31 cellular contexts compared by ENCODE assay signal in genomic region chr10:110931769-110932381, GRCh38. TPM values are rescaled to one million over a fixed set of nuclear protein-coding genes. Genes with fewer than 3 reads are reported as not detected.
A peak's percentile ranks its signal among the peaks of the same experiment; 100 is the strongest.
DNase-seq lines count a peak whose midpoint lies in the region; ATAC-seq, FAIRE-seq and TF ChIP-seq lines count a peak whose summit lies in the region.
"Had no signal": no experiment of that assay in that cellular context is flagged by ENCODE, and none has a peak within 500 bp of the region (broad histone marks: within the 10 kb centered on the region; RNA-seq: fewer than 3 reads in every experiment).

No MANE protein-coding gene starts in this region.

- H3K4me2 ChIP-seq in mammary epithelial cell (ENCODE audit: insufficient read depth, low read depth, low read length) (peak overlapping the region; percentile 64), GM12878 (ENCODE audit: control insufficient read depth, insufficient read depth) (no peak overlapping the region)

- SMC1A ChIA-PET in GM12878 (lab: Charles Lee; ENCODE audit: uncharacterized antibody, unreplicated experiment), result interaction anchor here (1.0 to 1.2 kb wide), 4 partner anchors 9 to 51 kb away, joined by 3 read pairs; no protein-coding TSS in a partner anchor

- no peak for TF ChIP-seq POLR2A in GM12878 (IDR thresholded peaks at IDR 0.05; ENCODE audit: low read depth, low read length)

- DNase-seq in mammary epithelial cell (no peak), MCF 10A (ENCODE audit: unreplicated experiment) (no peak), GM12878 (ENCODE audit: low read depth, low spot score) (no peak), HUDEP-2 (lab: John Stamatoyannopoulos, UW; ENCODE audit: unreplicated experiment in 76 of 76) (no peak), SJCRH30 (no peak)
- DNase-seq: activated CD4-positive, alpha-beta memory T cell treated with anti-CD3 and anti-CD28 coated beads, Interleukin-2, amount 10 ng/mL, durations not matched to agents 7 days and 5 days; activated CD4-positive, alpha-beta T cell treated with anti-CD3 and anti-CD28 coated beads for 1 hour; activated CD8-positive, alpha-beta memory T cell treated with anti-CD3 and anti-CD28 coated beads, Interleukin-2, amount 50 U/mL, for 4 hours; activated naive CD4-positive, alpha-beta T cell; CD4-positive, alpha-beta T cell; endodermal cell; glutamatergic neuron; Kasumi-1; kidney; lower lobe of right lung; mucosa of descending colon; natural killer cell; NCI-H146; NCI-H446 treated with DMSO at 0.1 percent for 48 hours; NCI-H774; occipital lobe; stimulated activated naive CD4-positive, alpha-beta T cell; T-helper 17 cell had no signal

- POLR2A ChIA-PET in MCF 10A (lab: Yijun Ruan, JAX), result interaction anchor here (1.1 to 2.2 kb wide), 4 partner anchors 10 to 21 kb away, joined by 3 to 5 read pairs (median 4); partner anchors contain the start of genes BBIP1 and SHOC2
- POLR2A ChIA-PET in GM12878 (lab: Charles Lee), result interaction anchor here (1.2 to 1.6 kb wide), 2 partner anchors 14 to 17 kb away, joined by 4 read pairs; no protein-coding TSS in a partner anchor

- H3K9me3 Mint-ChIP-seq in MCF 10A (ENCODE audit: unreplicated experiment), result no peaks in the 10 kb centered on the region
- H3K9me3 Mint-ChIP-seq: activated CD4-positive, alpha-beta memory T cell treated with anti-CD3 and anti-CD28 coated beads, Interleukin-2, amount 10 ng/mL, durations not matched to agents 7 days and 5 days; CD4-positive, alpha-beta T cell; central memory CD8-positive, alpha-beta T cell; endodermal cell; natural killer cell had no signal

- H3K9ac ChIP-seq in mammary epithelial cell (ENCODE audit: insufficient read depth, low read length) (no peak overlapping the region), GM12878 (ENCODE audit: control insufficient read depth, insufficient read depth, low read length) (no peak overlapping the region)

- no peak overlapping the region for H3K27ac Mint-ChIP-seq in MCF 10A (ENCODE audit: low read depth, unreplicated experiment)
- H3K27ac Mint-ChIP-seq: activated CD4-positive, alpha-beta memory T cell treated with anti-CD3 and anti-CD28 coated beads, Interleukin-2, amount 10 ng/mL, durations not matched to agents 7 days and 5 days; CD4-positive, alpha-beta T cell; endodermal cell; natural killer cell; T-helper 17 cell had no signal

- H3K27me3 ChIP-seq in mammary epithelial cell (ENCODE audit: insufficient read depth, low read length), result no peaks in the 10 kb centered on the region
- H3K27me3 ChIP-seq in GM12878 (replicated peaks in 1 of 2; ENCODE audit: control insufficient read depth in 2 of 2, insufficient read depth in 2 of 2, low read length in 1 of 2), result no peaks in the 10 kb centered on the region
- H3K27me3 ChIP-seq in SJCRH30, result no peaks in the 10 kb centered on the region

- H3K79me2 ChIP-seq in mammary epithelial cell (ENCODE audit: insufficient read depth, low read length) (peaks cover 93% of the 10 kb centered on the region), GM12878 (ENCODE audit: control insufficient read depth, insufficient read depth, low read length) (peaks cover 98% of the 10 kb centered on the region)

- H3K4me3 ChIP-seq in mammary epithelial cell (replicated peaks in 1 of 3; ENCODE audit: insufficient read depth in 1 of 3, low read depth in 2 of 3, low read length in 3 of 3), result no peak overlapping the region
- no peak overlapping the region for H3K4me3 ChIP-seq in GM12878
- no peak overlapping the region for H3K4me3 ChIP-seq in SJCRH30
- H3K4me3 ChIP-seq: HAP-1, lower lobe of right lung, mucosa of descending colon, skin epidermis had no signal

- H2AFZ ChIP-seq in mammary epithelial cell (ENCODE audit: low read depth, low read length), result no peak overlapping the region
- H2AFZ ChIP-seq in GM12878 (ENCODE audit: control insufficient read depth, low read depth, low read length), result no peak overlapping the region

- WGBS in mammary epithelial cell (ENCODE audit: low coverage, missing lambda C conversion rate), result 100% methylated on average over 1 of the region's 1 CpG
- 0% methylated on average over 1 of the region's 1 CpG for WGBS in GM12878 (ENCODE audit: insufficient coverage, insufficient replicate concordance, low lambda C conversion rate, missing lambda C conversion rate)

- FAIRE-seq in GM12878 (lab: Jason Lieb, UNC) (no peak), islet of Langerhans (lab: Jason Lieb, UNC) (peak; percentile 55)
- FAIRE-seq: GM18507 had no signal

- H3K9me3 ChIP-seq in mammary epithelial cell (replicated peaks; ENCODE audit: insufficient read depth, low read length), result no peaks in the 10 kb centered on the region
- H3K9me3 ChIP-seq in GM12878 (replicated peaks; ENCODE audit: control insufficient read depth, insufficient read depth, low read length), result peaks cover 4% of the 10 kb centered on the region
- no peaks in the 10 kb centered on the region for H3K9me3 ChIP-seq in SJCRH30 (replicated peaks)
- H3K9me3 ChIP-seq: HAP-1, lower lobe of right lung, mucosa of descending colon had no signal

- no peak overlapping the region for H3K4me3 Mint-ChIP-seq in MCF 10A (ENCODE audit: unreplicated experiment)
- H3K4me3 Mint-ChIP-seq: activated CD4-positive, alpha-beta memory T cell treated with anti-CD3 and anti-CD28 coated beads, Interleukin-2, amount 10 ng/mL, durations not matched to agents 7 days and 5 days; CD4-positive, alpha-beta T cell; central memory CD8-positive, alpha-beta T cell; endodermal cell; natural killer cell had no signal

- H3K4me1 ChIP-seq in mammary epithelial cell (ENCODE audit: insufficient read depth, low read length), result peaks cover 16% of the 10 kb centered on the region
- peaks cover 18% of the 10 kb centered on the region for H3K4me1 ChIP-seq in GM12878 (ENCODE audit: control insufficient read depth, insufficient read depth, low read length)
- no peaks in the 10 kb centered on the region for H3K4me1 ChIP-seq in SJCRH30
- H3K4me1 ChIP-seq: HAP-1 had no signal

- peaks cover 8% of the 10 kb centered on the region for H3K36me3 Mint-ChIP-seq in MCF 10A (ENCODE audit: insufficient read depth, unreplicated experiment)
- H3K36me3 Mint-ChIP-seq: natural killer cell had no signal

- H3K4me1 Mint-ChIP-seq in MCF 10A (ENCODE audit: insufficient read depth, unreplicated experiment), result no peaks in the 10 kb centered on the region

- intact Hi-C loops in mammary epithelial cell (cut with micrococcal nuclease) (no loop called here), MCF 10A (cut with micrococcal nuclease) (no loop called here), GM12878 (cut with micrococcal nuclease; ENCODE audit: unreplicated experiment) (no loop called here)

- dilution Hi-C loops in mammary epithelial cell (cut with HindIII; ENCODE audit: low sequenced_read_pairs), result no loop called here

- H3K27ac ChIP-seq in mammary epithelial cell (ENCODE audit: insufficient read depth, low read depth, low read length) (no peak overlapping the region), GM12878 (ENCODE audit: control insufficient read depth, insufficient read depth) (no peak overlapping the region), SJCRH30 (no peak overlapping the region)
- H3K27ac ChIP-seq: lower lobe of right lung had no signal

- H3K36me3 ChIP-seq in mammary epithelial cell (ENCODE audit: insufficient read depth, low read length) (no peaks in the 10 kb centered on the region), GM12878 (ENCODE audit: control insufficient read depth in 2 of 2, insufficient read depth in 2 of 2, low read length in 1 of 2) (no peaks in the 10 kb centered on the region; a peak in 1 of 4 replicates), SJCRH30 (peaks cover 2% of the 10 kb centered on the region; the same call in 1 of the 2 replicates)
- H3K36me3 ChIP-seq: HAP-1, lower lobe of right lung had no signal

- H3K27me3 Mint-ChIP-seq in MCF 10A (ENCODE audit: insufficient read depth, unreplicated experiment), result no peaks in the 10 kb centered on the region
- H3K27me3 Mint-ChIP-seq: activated CD4-positive, alpha-beta memory T cell treated with anti-CD3 and anti-CD28 coated beads, Interleukin-2, amount 10 ng/mL, durations not matched to agents 7 days and 5 days; CD4-positive, alpha-beta T cell; central memory CD8-positive, alpha-beta T cell; T-helper 17 cell had no signal

- TF ChIP-seq EP300 in GM12878 (IDR thresholded peaks at IDR 0.05; ENCODE audit: borderline replicate concordance in 1 of 2, control insufficient read depth in 1 of 2, low read depth in 2 of 2, low read length in 2 of 2), result no peak

- H4K20me1 ChIP-seq in mammary epithelial cell (ENCODE audit: insufficient read depth, low read length), result no peaks in the 10 kb centered on the region
- no peaks in the 10 kb centered on the region for H4K20me1 ChIP-seq in GM12878 (ENCODE audit: control insufficient read depth, insufficient read depth)

- BruUV-seq in mammary epithelial cell (replicated peaks; lab: Mats Ljungman, UMichigan) (no TSS peak), MCF 10A (replicated peaks; lab: Mats Ljungman, UMichigan) (no TSS peak), GM12878 (replicated peaks; lab: Mats Ljungman, UMichigan) (TSS peak; percentile 29)

- no peak for TF ChIP-seq CTCF in mammary epithelial cell (conservative IDR thresholded peaks at IDR 0.05 in 1 of 2, IDR thresholded peaks at IDR 0.05 in 1 of 2; ENCODE audit: extremely low read depth in 1 of 2, insufficient read depth in 1 of 2, low read depth in 1 of 2, low read length in 2 of 2)
- no peak for TF ChIP-seq CTCF in MCF 10A (IDR thresholded peaks at IDR 0.05; ENCODE audit: unreplicated experiment)
- TF ChIP-seq CTCF in GM12878 (IDR thresholded peaks at IDR 0.05 in 2 of 3, conservative IDR thresholded peaks at IDR 0.05 in 1 of 3; ENCODE audit: control insufficient read depth in 2 of 3, extremely low read depth in 1 of 3, insufficient read depth in 1 of 3, low read depth in 3 of 3, low read length in 3 of 3), result no peak

- no peak for TF ChIP-seq RAD21 in GM12878 (IDR thresholded peaks at IDR 0.05; ENCODE audit: insufficient read depth, low read depth, low read length)

- in situ Hi-C loops in mammary epithelial cell (cut with MboI; ENCODE audit: low sequenced_read_pairs in 2 of 2), result no loop called here
- in situ Hi-C loops in GM12878 (cut with MboI), result no loop called here

- ATAC-seq in GM12878 (peak; percentile 22), HG03457 (IDR thresholded peaks at IDR 0.05; ENCODE audit: unreplicated experiment) (no peak), GM21723 (IDR thresholded peaks at IDR 0.05; ENCODE audit: unreplicated experiment) (no peak)
- ATAC-seq: mucosa of descending colon, natural killer cell, SK-N-SH treated with all-trans-retinoic acid at 6 μM for 48 hours, T-helper 17 cell had no signal

- RAD21 ChIA-PET in GM12878 (lab: Charles Lee; ENCODE audit: unreplicated experiment), result interaction anchor here (0.5 to 1.0 kb wide), 2 partner anchors 13 to 69 kb away, joined by 3 read pairs; partner anchors contain the start of genes BBIP1 and SHOC2

- CTCF ChIA-PET in mammary epithelial cell (lab: Charles Lee; ENCODE audit: low non-redundant PET), result interaction anchor here (0.5 kb wide), 1 partner anchor 13 kb away, joined by 6 read pairs; the partner anchor contains the start of genes BBIP1 and SHOC2
- CTCF ChIA-PET in MCF 10A (lab: Yijun Ruan, JAX), result no interaction called here
- CTCF ChIA-PET in GM12878 (lab: Yijun Ruan, JAX), result interaction anchor here (0.6 to 0.9 kb wide), 2 partner anchors 18 to 186 kb away, joined by 3 to 4 read pairs; no protein-coding TSS in a partner anchor

RNA-seq across cellular contexts. Expression of gene SHOC2, which starts 12.5 kb away (rescaled TPM):
- total RNA-seq in mammary epithelial cell, result 10 to 100 TPM; 51.1 to 59.0 TPM
- polyA plus RNA-seq in mammary epithelial cell, result 11.9 TPM
- 27.4 TPM for polyA minus RNA-seq in mammary epithelial cell
- total RNA-seq in MCF 10A (2022), result 59.8 and 60.6 TPM in 2 replicates
- 83.0 and 89.3 TPM in 2 replicates for total RNA-seq in GM12878 (2013; cell fraction: nucleolus; rRNA removed)
- total RNA-seq in GM12878 (2014; rRNA removed), result 42.6 and 45.6 TPM in 2 replicates
- total RNA-seq in GM12878 (2014; rRNA removed; fragmentation: Illumina TruSeq; extraction: Trizol), result 42.7 and 43.9 TPM in 2 replicates
- total RNA-seq in GM12878 (2021), result 50.7 and 55.1 TPM in 2 replicates
- polyA plus RNA-seq in GM12878 (2011; ENCODE audit: low read depth), result 24.6 TPM
- polyA plus RNA-seq in GM12878 (2011; rRNA removed), result 34.2 and 51.1 TPM in 2 replicates
- 12.6 and 16.9 TPM in 2 replicates for polyA plus RNA-seq in GM12878 (2011; cell fraction: cytosol; rRNA removed)
- 9.5 and 10.9 TPM in 2 replicates for polyA plus RNA-seq in GM12878 (2011; cell fraction: nucleus; rRNA removed)
- polyA plus RNA-seq in GM12878 (2012), result 35.2 and 38.3 TPM in 2 replicates
- polyA plus RNA-seq in GM12878 (2014; fragmentation: Illumina TruSeq; extraction: Trizol), result 50.5 and 60.6 TPM in 2 replicates
- 10 to 100 TPM; 30.2 to 36.2 TPM for polyA plus RNA-seq in GM12878 (2014; fragmentation: Nextera tagmentation; extraction: Ambion mirVana)
- polyA plus RNA-seq in GM12878 (2014; rRNA removed), result 20.8 and 24.8 TPM in 2 replicates
- polyA plus RNA-seq in GM12878 (2016; fragmentation: Nextera tagmentation; extraction: Ambion mirVana), result 10 to 100 TPM; 64.9 to 65.3 TPM
- polyA minus RNA-seq in GM12878 (2011; rRNA and poly(A)+ RNA removed), result 40.1 and 55.3 TPM in 2 replicates
- polyA minus RNA-seq in GM12878 (2011; cell fraction: cytosol; rRNA and poly(A)+ RNA removed), result 23.3 and 29.0 TPM in 2 replicates
- polyA minus RNA-seq in GM12878 (2011; cell fraction: nucleus; rRNA and poly(A)+ RNA removed), result 30.6 and 58.7 TPM in 2 replicates
- total RNA-seq in SJCRH30 (2014; rRNA removed; shearing (Covaris generic)), result 27.1 and 29.0 TPM in 2 replicates

RNA-seq across cellular contexts. Expression of gene BBIP1, which starts 12.9 kb away (rescaled TPM):
- total RNA-seq in mammary epithelial cell (10 to 100 TPM in 1 of 2 donors, 1 to 10 TPM in 1; 9.3 to 25.0 TPM), MCF 10A (2022) (46.9 and 68.7 TPM in 2 replicates), GM12878 (2014; rRNA removed) (13.8 and 19.2 TPM in 2 replicates), GM12878 (2014; rRNA removed; fragmentation: Illumina TruSeq; extraction: Trizol) (25.1 and 26.1 TPM in 2 replicates), GM12878 (2021) (16.4 and 19.1 TPM in 2 replicates)
- polyA plus RNA-seq in mammary epithelial cell (10.1 TPM), GM12878 (2011; rRNA removed) (34.3 and 67.2 TPM in 2 replicates), GM12878 (2014; fragmentation: Illumina TruSeq; extraction: Trizol) (31.9 and 32.6 TPM in 2 replicates), GM12878 (2014; fragmentation: Nextera tagmentation; extraction: Ambion mirVana) (10 to 100 TPM; 34.7 to 40.8 TPM), GM12878 (2014; rRNA removed) (12.6 and 24.5 TPM in 2 replicates), GM12878 (2016; fragmentation: Nextera tagmentation; extraction: Ambion mirVana) (10 to 100 TPM; 30.7 to 33.8 TPM)
- not detected for polyA minus RNA-seq in mammary epithelial cell
- 53.8 and 60.1 TPM in 2 replicates for total RNA-seq in GM12878 (2013; cell fraction: nucleolus; rRNA removed)
- 8.1 TPM for polyA plus RNA-seq in GM12878 (2011; ENCODE audit: low read depth)
- 10.1 and 11.6 TPM in 2 replicates for polyA plus RNA-seq in GM12878 (2011; cell fraction: cytosol; rRNA removed)
- polyA plus RNA-seq in GM12878 (2011; cell fraction: nucleus; rRNA removed), result 25.2 and 26.0 TPM in 2 replicates
- polyA plus RNA-seq in GM12878 (2012), result 23.8 and 25.3 TPM in 2 replicates
- 13.2 and 17.4 TPM in 2 replicates for polyA minus RNA-seq in GM12878 (2011; rRNA and poly(A)+ RNA removed)
- 4.3 and 9.0 TPM in 2 replicates for polyA minus RNA-seq in GM12878 (2011; cell fraction: cytosol; rRNA and poly(A)+ RNA removed)
- polyA minus RNA-seq in GM12878 (2011; cell fraction: nucleus; rRNA and poly(A)+ RNA removed), result 17.3 and 23.0 TPM in 2 replicates
- 45.0 and 57.0 TPM in 2 replicates for total RNA-seq in SJCRH30 (2014; rRNA removed; shearing (Covaris generic))
